Comparison of ENCODE assay signal across 23 cellular contexts in genomic region chr2:133658020-133658903, GRCh38.
DNase-seq lines count a peak whose midpoint lies in the region; ATAC-seq and TF ChIP-seq lines count a peak whose summit lies in the region.
"Had no signal": no experiment of that assay in that cellular context is flagged by ENCODE, and none has a peak within 500 bp of the region (broad histone marks: within the 10 kb centered on the region; RNA-seq: fewer than 3 reads in every experiment).

No MANE protein-coding gene starts in this region.

- no peak overlapping the region for H3K4me3 ChIP-seq in choroid plexus epithelial cell (ENCODE audit: low read depth, low read length)
- no peak overlapping the region for H3K4me3 ChIP-seq in mesodermal cell (ENCODE audit: extremely low read depth, insufficient read depth, low read length, poor library complexity, severe bottlenecking)
- no peak overlapping the region for H3K4me3 ChIP-seq in upper lobe of right lung
- H3K4me3 ChIP-seq: transverse colon had no signal

- peaks cover 14% of the 10 kb centered on the region for H3K4me1 Mint-ChIP-seq in progenitor cell of endocrine pancreas (ENCODE audit: low read depth)
- no peaks in the 10 kb centered on the region for H3K4me1 Mint-ChIP-seq in activated CD8-positive, alpha-beta memory T cell treated with anti-CD3 and anti-CD28 coated beads, Interleukin-2, amount 10 ng/mL, durations not matched to agents 7 days and 5 days
- H3K4me1 Mint-ChIP-seq: CD14-positive monocyte had no signal

- H3K9me3 Mint-ChIP-seq in progenitor cell of endocrine pancreas (ENCODE audit: low read depth) = no peaks in the 10 kb centered on the region
- H3K9me3 Mint-ChIP-seq in activated CD8-positive, alpha-beta memory T cell treated with anti-CD3 and anti-CD28 coated beads, Interleukin-2, amount 10 ng/mL, durations not matched to agents 7 days and 5 days (ENCODE audit: low read depth) = no peaks in the 10 kb centered on the region
- H3K9me3 Mint-ChIP-seq: nephron had no signal

- intact Hi-C loops in left colon (cut with DNase I, micrococcal nuclease) = no loop called here
- intact Hi-C loops in upper lobe of right lung (cut with DNase I) = no loop called here

- H3K27me3 Mint-ChIP-seq in progenitor cell of endocrine pancreas = peaks cover 28% of the 10 kb centered on the region
- H3K27me3 Mint-ChIP-seq in activated CD8-positive, alpha-beta memory T cell treated with anti-CD3 and anti-CD28 coated beads, Interleukin-2, amount 10 ng/mL, durations not matched to agents 7 days and 5 days = no peaks in the 10 kb centered on the region

- CTCF ChIA-PET in activated CD8-positive, alpha-beta memory T cell treated with anti-CD3 and anti-CD28 coated beads, Interleukin-2, amount 10 ng/mL, durations not matched to agents 7 days and 5 days (lab: Charles Lee) = no interaction called here

- no peak overlapping the region for H3K27ac Mint-ChIP-seq in progenitor cell of endocrine pancreas
- H3K27ac Mint-ChIP-seq in activated CD8-positive, alpha-beta memory T cell treated with anti-CD3 and anti-CD28 coated beads, Interleukin-2, amount 10 ng/mL, durations not matched to agents 7 days and 5 days = no peak overlapping the region
- H3K27ac Mint-ChIP-seq: CD14-positive monocyte, nephron had no signal

- DNase-seq in Daoy (ENCODE audit: low read depth) (peak; percentile 82), NCI-H82 treated with DMSO at 0.1 percent for 48 hours (lab: John Stamatoyannopoulos, UW; ENCODE audit: unreplicated experiment) (peak; percentile 36), choroid plexus epithelial cell (ENCODE audit: low read depth) (peak; percentile 61), progenitor cell of endocrine pancreas (ENCODE audit: low spot score, unreplicated experiment) (no peak), left colon (no peak), upper lobe of right lung (no peak)
- DNase-seq in activated CD8-positive, alpha-beta memory T cell treated with anti-CD3 and anti-CD28 coated beads, Interleukin-2, amount 10 ng/mL, durations not matched to agents 7 days and 5 days = no peak
- DNase-seq: activated CD8-positive, alpha-beta memory T cell treated with anti-CD3 and anti-CD28 coated beads, Interleukin-2, amount 50 U/mL, for 4 hours; activated gamma-delta T cell; aorta; DMS153; head of caudate nucleus; NCI-H146; NCI-H2227 treated with DMSO at 0.1 percent for 48 hours; retina; SHP77 treated with DMSO at 0.1 percent for 48 hours; stimulated activated naive CD8-positive, alpha-beta T cell treated with anti-CD3 and anti-CD28 coated beads, Interleukin-15, Interleukin-2, amounts not matched to agents 100 U/mL and 50 U/mL, for 24 hours; transverse colon had no signal

- H3K36me3 Mint-ChIP-seq in progenitor cell of endocrine pancreas (ENCODE audit: insufficient read depth) = no peaks in the 10 kb centered on the region
- H3K36me3 Mint-ChIP-seq in activated CD8-positive, alpha-beta memory T cell treated with anti-CD3 and anti-CD28 coated beads, Interleukin-2, amount 10 ng/mL, durations not matched to agents 7 days and 5 days = no peaks in the 10 kb centered on the region
- H3K36me3 Mint-ChIP-seq: CD14-positive monocyte had no signal

- no peaks in the 10 kb centered on the region for H3K9me3 ChIP-seq in mesodermal cell (ENCODE audit: control insufficient read depth, low read length)
- H3K9me3 ChIP-seq in upper lobe of right lung = no peaks in the 10 kb centered on the region
- H3K9me3 ChIP-seq: transverse colon had no signal

- 87 to 93% methylated on average over 5 to 6 of the region's 11 CpGs for WGBS in mesodermal cell (ENCODE audit: insufficient coverage in 2 of 2), 2 experiments

- no peak for ATAC-seq in activated CD8-positive, alpha-beta memory T cell treated with anti-CD3 and anti-CD28 coated beads, Interleukin-2, amount 10 ng/mL, durations not matched to agents 7 days and 5 days
- no peak for ATAC-seq in left colon
- ATAC-seq in upper lobe of right lung = no peak
- ATAC-seq: esophagus mucosa; HCT116; stimulated activated naive CD8-positive, alpha-beta T cell treated with anti-CD3 and anti-CD28 coated beads, Interleukin-15, Interleukin-2, amounts not matched to agents 100 U/mL and 50 U/mL, for 24 hours had no signal

- TF ChIP-seq CTCF in choroid plexus epithelial cell (conservative IDR thresholded peaks at IDR 0.05; ENCODE audit: low read depth, low read length) (no peak), progenitor cell of endocrine pancreas (IDR thresholded peaks at IDR 0.05; ENCODE audit: unreplicated experiment) (no peak), upper lobe of right lung (IDR thresholded peaks at IDR 0.05) (no peak)

- H3K27me3 ChIP-seq in upper lobe of right lung = no peaks in the 10 kb centered on the region
- H3K27me3 ChIP-seq: transverse colon had no signal

- H3K27ac ChIP-seq in mesodermal cell (ENCODE audit: low read depth, low read length, severe bottlenecking) (peak overlapping the region; percentile 78), upper lobe of right lung (no peak overlapping the region)
- H3K27ac ChIP-seq: transverse colon had no signal

- H3K4me1 ChIP-seq in mesodermal cell (ENCODE audit: control insufficient read depth, insufficient read depth, low read length, poor library complexity, severe bottlenecking) (peaks cover 21% of the 10 kb centered on the region), upper lobe of right lung (no peaks in the 10 kb centered on the region)
- H3K4me1 ChIP-seq: transverse colon had no signal

- H3K4me3 Mint-ChIP-seq in progenitor cell of endocrine pancreas (ENCODE audit: low read depth) = no peak overlapping the region
- H3K4me3 Mint-ChIP-seq in activated CD8-positive, alpha-beta memory T cell treated with anti-CD3 and anti-CD28 coated beads, Interleukin-2, amount 10 ng/mL, durations not matched to agents 7 days and 5 days = no peak overlapping the region
- H3K4me3 Mint-ChIP-seq: CD14-positive monocyte, nephron had no signal

- H3K36me3 ChIP-seq in mesodermal cell (ENCODE audit: control insufficient read depth, insufficient read depth, low read length) = no peaks in the 10 kb centered on the region
- H3K36me3 ChIP-seq in upper lobe of right lung = no peaks in the 10 kb centered on the region
- H3K36me3 ChIP-seq: transverse colon had no signal

Comparison
In these comparisons a context has a peak if more than half of its experiments do, and no peak if none do; other contexts are left out.
1. DNase-seq: peak in Daoy (single experiment), NCI-H82 treated with DMSO at 0.1 percent for 48 hours (single experiment) and choroid plexus epithelial cell (single experiment); none in progenitor cell of endocrine pancreas (single experiment), activated CD8-positive, alpha-beta memory T cell treated with anti-CD3 and anti-CD28 coated beads, Interleukin-2, amount 10 ng/mL, durations not matched to agents 7 days and 5 days (single experiment), left colon (0 of 2) and upper lobe of right lung (single experiment).